ENCODE assay signal across 17 cellular contexts in genomic region chr4:21845663-21846062, GRCh38.
DNase-seq lines count a peak whose midpoint lies in the region; ATAC-seq and TF ChIP-seq lines count a peak whose summit lies in the region.
"Had no signal": no experiment of that assay in that cellular context is flagged by ENCODE, and none has a peak within 500 bp of the region (broad histone marks: within the 10 kb centered on the region; RNA-seq: fewer than 3 reads in every experiment).

No MANE protein-coding gene starts in this region.

- H2AFZ ChIP-seq in mesenchymal stem cell (ENCODE audit: low read depth, low read length): no peak overlapping the region

- no peak overlapping the region for H2AK5ac ChIP-seq in mesenchymal stem cell (ENCODE audit: low read length, severe bottlenecking)

- H3K27me3 Mint-ChIP-seq in natural killer cell treated with Interleukin-12 subunit alpha and Interleukin-12 subunit beta and Interleukin-15 and Interleukin-18, amount 100 ng/mL, for 72 hours: no peaks in the 10 kb centered on the region
- H3K27me3 Mint-ChIP-seq: B cell, IgD-negative memory B cell had no signal

- H3K9me3 Mint-ChIP-seq in natural killer cell treated with Interleukin-12 subunit alpha and Interleukin-12 subunit beta and Interleukin-15 and Interleukin-18, amount 100 ng/mL, for 72 hours: no peaks in the 10 kb centered on the region

- no peaks in the 10 kb centered on the region for H3K4me1 Mint-ChIP-seq in natural killer cell treated with Interleukin-12 subunit alpha and Interleukin-12 subunit beta and Interleukin-15 and Interleukin-18, amount 100 ng/mL, for 72 hours (ENCODE audit: low read depth in 2 of 2)
- H3K4me1 Mint-ChIP-seq: B cell; CD4-positive, alpha-beta memory T cell; IgD-negative memory B cell had no signal

- H2BK120ac ChIP-seq in mesenchymal stem cell (ENCODE audit: low read depth, low read length): no peak overlapping the region

- H3K79me1 ChIP-seq in mesenchymal stem cell (replicated peaks; ENCODE audit: low read length, poor library complexity, severe bottlenecking): no peaks in the 10 kb centered on the region

- H3K4me3 ChIP-seq in AG09309 (ENCODE audit: control insufficient read depth, low read depth, low read length): no peak overlapping the region
- H3K4me3 ChIP-seq in adipocyte (ENCODE audit: low read length): peak overlapping the region; percentile 46
- H3K4me3 ChIP-seq in mesenchymal stem cell (ENCODE audit: insufficient read depth in 1 of 2, low read depth in 1 of 2, low read length in 2 of 2): no peak overlapping the region
- H3K4me3 ChIP-seq in stomach: no peak overlapping the region
- H3K4me3 ChIP-seq: HAP-1 had no signal

- H3K4ac ChIP-seq in mesenchymal stem cell (ENCODE audit: low read depth in 1 of 2, low read length in 2 of 2): no peak overlapping the region

- H3K18ac ChIP-seq in mesenchymal stem cell (ENCODE audit: low read depth in 1 of 2, low read length in 2 of 2): no peak overlapping the region

- no peak overlapping the region for H4K91ac ChIP-seq in mesenchymal stem cell (ENCODE audit: low read length)

- H2BK12ac ChIP-seq in mesenchymal stem cell (ENCODE audit: low read length in 2 of 2): no peak overlapping the region

- no peak overlapping the region for H4K8ac ChIP-seq in mesenchymal stem cell (ENCODE audit: low read length)

- no peak overlapping the region for H3K14ac ChIP-seq in mesenchymal stem cell (ENCODE audit: low read length in 2 of 2)

- no peak overlapping the region for H3K23ac ChIP-seq in mesenchymal stem cell (ENCODE audit: low read length in 2 of 2)

- TF ChIP-seq CTCF in AG09309 (IDR thresholded peaks at IDR 0.05; ENCODE audit: control insufficient read depth, insufficient read depth, low read depth, low read length, missing control alignments): no peak
- no peak for TF ChIP-seq CTCF in stomach (IDR thresholded peaks at IDR 0.05)

- intact Hi-C loops in stomach (cut with DNase I; ENCODE audit: low total_unique reads): no loop called here

- no peaks in the 10 kb centered on the region for H3K36me3 Mint-ChIP-seq in natural killer cell treated with Interleukin-12 subunit alpha and Interleukin-12 subunit beta and Interleukin-15 and Interleukin-18, amount 100 ng/mL, for 72 hours
- H3K36me3 Mint-ChIP-seq: CD4-positive, alpha-beta memory T cell; IgD-negative memory B cell had no signal

- H3K27ac ChIP-seq in mesenchymal stem cell (ENCODE audit: low read length, poor library complexity, severe bottlenecking): no peak overlapping the region
- H3K27ac ChIP-seq in stomach: no peak overlapping the region

- H3K4me1 ChIP-seq in adipocyte (ENCODE audit: control insufficient read depth, insufficient read depth, low read length) (peaks cover 27% of the 10 kb centered on the region), mesenchymal stem cell (ENCODE audit: control insufficient read depth, insufficient read depth, low read depth, low read length) (no peaks in the 10 kb centered on the region), stomach (no peaks in the 10 kb centered on the region)

- H3K9ac ChIP-seq in adipocyte (ENCODE audit: low read length) (no peak overlapping the region), mesenchymal stem cell (ENCODE audit: low read length) (peak overlapping the region; percentile 45)

- H3K9me3 ChIP-seq in adipocyte (ENCODE audit: control insufficient read depth, low read length) (no peaks in the 10 kb centered on the region), mesenchymal stem cell (ENCODE audit: control insufficient read depth, low read length) (no peaks in the 10 kb centered on the region), stomach (no peaks in the 10 kb centered on the region)
- H3K9me3 ChIP-seq: HAP-1 had no signal

- no peak for TF ChIP-seq POLR2A in stomach (IDR thresholded peaks at IDR 0.05)

- no peak overlapping the region for H3K4me2 ChIP-seq in mesenchymal stem cell (ENCODE audit: low read length, poor library complexity, severe bottlenecking)

- no peak for TF ChIP-seq EP300 in stomach (IDR thresholded peaks at IDR 0.05)

- H2BK5ac ChIP-seq in mesenchymal stem cell (ENCODE audit: low read depth, low read length, poor library complexity, severe bottlenecking): no peak overlapping the region

- peak; percentile 1 for DNase-seq in AG09309 (ENCODE audit: low read depth)
- DNase-seq in HCEC 1CT: peak; percentile 62
- DNase-seq in adipocyte (ENCODE audit: low read depth): peak; percentile 37
- no peak for DNase-seq in mesenchymal stem cell
- DNase-seq in natural killer cell treated with Interleukin-12 subunit alpha and Interleukin-12 subunit beta and Interleukin-15 and Interleukin-18, amount 100 ng/mL, for 72 hours (ENCODE audit: low spot score): no peak
- DNase-seq in stomach: no peak
- DNase-seq: CD4-positive, alpha-beta memory T cell; DMS79 treated with DMSO at 0.1 percent for 48 hours; MV-4-11; NCI-H1436; NCI-H2081; NCI-H524 treated with DMSO at 0.1 percent for 48 hours had no signal

- no peak overlapping the region for H3K27ac Mint-ChIP-seq in natural killer cell treated with Interleukin-12 subunit alpha and Interleukin-12 subunit beta and Interleukin-15 and Interleukin-18, amount 100 ng/mL, for 72 hours
- H3K27ac Mint-ChIP-seq: B cell; CD4-positive, alpha-beta memory T cell; IgD-negative memory B cell had no signal

- ATAC-seq in GM19035 (IDR thresholded peaks at IDR 0.05; ENCODE audit: unreplicated experiment) (no peak), esophagus mucosa (no peak)
- no peak for ATAC-seq in natural killer cell treated with Interleukin-12 subunit alpha and Interleukin-12 subunit beta and Interleukin-15 and Interleukin-18, amount 100 ng/mL, for 72 hours

- H3K4me3 Mint-ChIP-seq in natural killer cell treated with Interleukin-12 subunit alpha and Interleukin-12 subunit beta and Interleukin-15 and Interleukin-18, amount 100 ng/mL, for 72 hours: no peak overlapping the region
- H3K4me3 Mint-ChIP-seq: B cell; CD4-positive, alpha-beta memory T cell; IgD-negative memory B cell had no signal

- WGBS in mesenchymal stem cell: 100% methylated on average over 1 of the region's 4 CpGs
- WGBS in stomach, 5 donors: 69 to 76% (median 73%) methylated on average over 4 of the region's 4 CpGs

- H2BK15ac ChIP-seq in mesenchymal stem cell (ENCODE audit: low read depth, poor library complexity, severe bottlenecking): no peak overlapping the region

- H3K36me3 ChIP-seq in adipocyte (ENCODE audit: control insufficient read depth, insufficient read depth, low read length, severe bottlenecking) (no peaks in the 10 kb centered on the region), mesenchymal stem cell (ENCODE audit: control insufficient read depth in 1 of 2, insufficient read depth in 2 of 2, low read depth in 1 of 2, low read length in 2 of 2) (no peaks in the 10 kb centered on the region), stomach (no peaks in the 10 kb centered on the region)
- H3K36me3 ChIP-seq: HAP-1 had no signal

- no peaks in the 10 kb centered on the region for H3K27me3 ChIP-seq in adipocyte (replicated peaks; ENCODE audit: control insufficient read depth, insufficient read depth, low read length)
- no peaks in the 10 kb centered on the region for H3K27me3 ChIP-seq in mesenchymal stem cell (ENCODE audit: control insufficient read depth in 1 of 2, insufficient read depth in 1 of 2, low read length in 2 of 2)
- no peaks in the 10 kb centered on the region for H3K27me3 ChIP-seq in stomach

Comparison
In these comparisons a context has a peak if more than half of its experiments do, and no peak if none do; other contexts are left out.
1. DNase-seq: peak in AG09309 (single experiment), HCEC 1CT (single experiment) and adipocyte (single experiment); none in mesenchymal stem cell (single experiment), natural killer cell treated with Interleukin-12 subunit alpha and Interleukin-12 subunit beta and Interleukin-15 and Interleukin-18, amount 100 ng/mL, for 72 hours (single experiment) and stomach (single experiment).